In genomic region chr10:33487014-33487776, GRCh38 we compare ENCODE assay signal across 10 cellular contexts.
DNase-seq lines count a peak whose midpoint lies in the region; ATAC-seq and TF ChIP-seq lines count a peak whose summit lies in the region.
"Had no signal": no experiment of that assay in that cellular context is flagged by ENCODE, and none has a peak within 500 bp of the region (broad histone marks: within the 10 kb centered on the region; RNA-seq: fewer than 3 reads in every experiment).

No MANE protein-coding gene starts in this region.

- peak; percentile 50 for TF ChIP-seq CTCF in AG04450 (IDR thresholded peaks at IDR 0.05; ENCODE audit: low read depth, low read length)
- TF ChIP-seq CTCF in GM10248 (IDR thresholded peaks at IDR 0.05; ENCODE audit: control extremely low read depth, extremely low read depth, low read depth, missing control alignments), result no peak
- TF ChIP-seq CTCF in upper lobe of right lung (IDR thresholded peaks at IDR 0.05), result no peak

- H3K4me3 ChIP-seq in AG04450 (ENCODE audit: low read depth, low read length) (peak overlapping the region; percentile 18), upper lobe of right lung (no peak overlapping the region)

- DNase-seq in AG04450 (ENCODE audit: low read depth, low spot score) (no peak), hepatic stellate cell (ENCODE audit: low spot score) (peak; percentile 52), GM10248 (ENCODE audit: extremely low spot score) (no peak), upper lobe of right lung (no peak), NCI-H2196 (lab: John Stamatoyannopoulos, UW; ENCODE audit: unreplicated experiment) (no peak)
- DNase-seq in stimulated activated CD4-positive, alpha-beta T cell treated with anti-CD3 and anti-CD28 coated beads, Interleukin-4, amount 100 ng/mL, for 4 hours, result no peak
- DNase-seq: erythroblast had no signal

- ATAC-seq in GM19372 (IDR thresholded peaks at IDR 0.05; ENCODE audit: low read depth, unreplicated experiment) (peak; percentile 77), SK-N-SH treated with all-trans-retinoic acid at 6 μM for 48 hours (peak; percentile 72), upper lobe of right lung (no peak)

- no peaks in the 10 kb centered on the region for H3K9me3 ChIP-seq in AG04450 (ENCODE audit: control insufficient read depth, insufficient read depth, low read length)
- no peaks in the 10 kb centered on the region for H3K9me3 ChIP-seq in upper lobe of right lung
- H3K9me3 ChIP-seq: neutrophil had no signal

- H3K36me3 ChIP-seq in upper lobe of right lung, result no peaks in the 10 kb centered on the region
- H3K36me3 ChIP-seq: neutrophil had no signal

- POLR2A ChIA-PET in AG04450 (lab: Yijun Ruan, JAX) (interaction anchor here (0.9 kb wide), 1 partner anchor 152 kb away, joined by 3 read pairs; the partner anchor contains the start of gene NRP1), GM10248 (lab: Yijun Ruan, JAX) (no interaction called here)

- intact Hi-C loops in upper lobe of right lung (cut with DNase I), result no loop called here

- no peaks in the 10 kb centered on the region for H3K27me3 ChIP-seq in AG04450 (ENCODE audit: control insufficient read depth, insufficient read depth, low read length)
- H3K27me3 ChIP-seq in upper lobe of right lung, result no peaks in the 10 kb centered on the region
- H3K27me3 ChIP-seq: neutrophil had no signal

- CTCF ChIA-PET in AG04450 (lab: Charles Lee) (no interaction called here), GM10248 (lab: Yijun Ruan, JAX) (no interaction called here)

- H3K4me1 ChIP-seq in upper lobe of right lung, result no peaks in the 10 kb centered on the region

- H3K27ac ChIP-seq in AG04450 (ENCODE audit: low read depth, low read length), result no peak overlapping the region
- no peak overlapping the region for H3K27ac ChIP-seq in upper lobe of right lung
- H3K27ac ChIP-seq: neutrophil had no signal

TF ChIP-seq in SK-N-SH treated with all-trans-retinoic acid at 6 μM for 48 hours, 23 proteins besides CTCF, POLR2A, EP300 and RAD21:
- no peak for TF ChIP-seq ZNF565 (CRISPR knock-in tag; conservative IDR thresholded peaks at IDR 0.05; ENCODE audit: low read depth)
- TF ChIP-seq ZFP30 (CRISPR knock-in tag; IDR thresholded peaks at IDR 0.05), result no peak
- TF ChIP-seq POU6F1 (CRISPR knock-in tag; IDR thresholded peaks at IDR 0.05; ENCODE audit: borderline replicate concordance, low read depth), result no peak
